Comparison of ENCODE assay signal across 19 cellular contexts in genomic region chr1:108149796-108150467, GRCh38. TPM values are rescaled to one million over a fixed set of nuclear protein-coding genes. Genes with fewer than 3 reads are reported as not detected.
DNase-seq lines count a peak whose midpoint lies in the region; ATAC-seq and TF ChIP-seq lines count a peak whose summit lies in the region.
"Had no signal": no experiment of that assay in that cellular context is flagged by ENCODE, and none has a peak within 500 bp of the region (broad histone marks: within the 10 kb centered on the region; RNA-seq: fewer than 3 reads in every experiment).

No MANE protein-coding gene starts in this region.

- peaks cover 3% of the 10 kb centered on the region; the same call in 1 of the 2 replicates for H3K79me2 ChIP-seq in SK-N-SH (ENCODE audit: insufficient read depth)

- H3K9ac ChIP-seq in SK-N-SH (no peak overlapping the region), mesenchymal stem cell (ENCODE audit: low read length) (no peak overlapping the region)

- H4K20me1 ChIP-seq in SK-N-SH (ENCODE audit: insufficient read depth), result no peaks in the 10 kb centered on the region; the same call in 1 of the 2 replicates

- peaks cover 16% of the 10 kb centered on the region for H3K79me1 ChIP-seq in mesenchymal stem cell (replicated peaks; ENCODE audit: low read length, poor library complexity, severe bottlenecking)

- H2BK15ac ChIP-seq in mesenchymal stem cell (ENCODE audit: low read depth, poor library complexity, severe bottlenecking), result no peak overlapping the region

- H3K9me3 ChIP-seq in SK-N-SH, result no peaks in the 10 kb centered on the region
- H3K9me3 ChIP-seq in mesenchymal stem cell (ENCODE audit: control insufficient read depth, low read length), result peaks cover 5% of the 10 kb centered on the region
- H3K9me3 ChIP-seq: A549 had no signal

- H3K27me3 ChIP-seq in SK-N-SH (ENCODE audit: insufficient read depth), result no peaks in the 10 kb centered on the region
- H3K27me3 ChIP-seq in mesenchymal stem cell (ENCODE audit: control insufficient read depth in 1 of 2, insufficient read depth in 1 of 2, low read length in 2 of 2), result no peaks in the 10 kb centered on the region
- H3K27me3 ChIP-seq: SJCRH30 had no signal

- TF ChIP-seq CTCF in SK-N-SH (IDR thresholded peaks at IDR 0.05), result no peak

- H4K91ac ChIP-seq in mesenchymal stem cell (ENCODE audit: low read length), result no peak overlapping the region

- peak overlapping the region; percentile 35 for H2BK5ac ChIP-seq in mesenchymal stem cell (ENCODE audit: low read depth, low read length, poor library complexity, severe bottlenecking)

- H3K27ac ChIP-seq in SK-N-SH (ENCODE audit: low read depth in 2 of 2, low read length in 1 of 2) (peak overlapping the region in 1 of 2 experiments; percentile 47; a peak in 2 of 4 replicates), mesenchymal stem cell (ENCODE audit: low read length, poor library complexity, severe bottlenecking) (peak overlapping the region; percentile 84)
- H3K27ac ChIP-seq: A549, HL-60, SJCRH30 had no signal

- peaks cover 53% of the 10 kb centered on the region for H3K36me3 Mint-ChIP-seq in activated naive CD8-positive, alpha-beta T cell treated with anti-CD3 and anti-CD28 coated beads, Interleukin-2, amount 50 U/mL, for 24 hours (ENCODE audit: low read depth)

- H3K9me2 ChIP-seq in SK-N-SH, result no peaks in the 10 kb centered on the region

- TF ChIP-seq EP300 in SK-N-SH (IDR thresholded peaks at IDR 0.05; ENCODE audit: borderline replicate concordance in 1 of 2, low read depth in 1 of 2, low read length in 1 of 2), result no peak

- no peak overlapping the region for H3K23ac ChIP-seq in mesenchymal stem cell (ENCODE audit: low read length in 2 of 2)

- H3K4me3 ChIP-seq in SK-N-SH (ENCODE audit: low read depth in 2 of 2, low read length in 1 of 2) (no peak overlapping the region), mesenchymal stem cell (ENCODE audit: insufficient read depth in 1 of 2, low read depth in 1 of 2, low read length in 2 of 2) (no peak overlapping the region)
- H3K4me3 ChIP-seq: A549, K562, SJCRH30 had no signal

- no peak overlapping the region for H4K8ac ChIP-seq in mesenchymal stem cell (ENCODE audit: low read length)

- peaks cover 6% of the 10 kb centered on the region for H3F3A ChIP-seq in SK-N-SH (replicated peaks; ENCODE audit: insufficient read depth)

- no peaks in the 10 kb centered on the region for H3K9me3 Mint-ChIP-seq in activated naive CD8-positive, alpha-beta T cell treated with anti-CD3 and anti-CD28 coated beads, Interleukin-2, amount 50 U/mL, for 24 hours

- TF ChIP-seq RAD21 in SK-N-SH (IDR thresholded peaks at IDR 0.05; ENCODE audit: low read length), result no peak

- H3K36me3 ChIP-seq in SK-N-SH (replicated peaks in 1 of 2; ENCODE audit: control insufficient read depth in 1 of 2, insufficient read depth in 2 of 2, low read length in 1 of 2) (peaks cover 40 to 63% of the 10 kb centered on the region in 2 experiments), mesenchymal stem cell (ENCODE audit: control insufficient read depth in 1 of 2, insufficient read depth in 2 of 2, low read depth in 1 of 2, low read length in 2 of 2) (peaks cover 14 to 93% of the 10 kb centered on the region in 2 experiments)

- no peak overlapping the region for H2BK120ac ChIP-seq in mesenchymal stem cell (ENCODE audit: low read depth, low read length)

- peak overlapping the region; percentile 82 for H2AK5ac ChIP-seq in mesenchymal stem cell (ENCODE audit: low read length, severe bottlenecking)

- H2AFZ ChIP-seq in SK-N-SH (ENCODE audit: low read depth) (no peak overlapping the region), mesenchymal stem cell (ENCODE audit: low read depth, low read length) (no peak overlapping the region)

- H3K14ac ChIP-seq in mesenchymal stem cell (ENCODE audit: low read length in 2 of 2), result peak overlapping the region in 1 of 2 experiments; percentile 28

- no peak overlapping the region for H2BK12ac ChIP-seq in mesenchymal stem cell (ENCODE audit: low read length in 2 of 2)

- H3K4me1 Mint-ChIP-seq in activated naive CD8-positive, alpha-beta T cell treated with anti-CD3 and anti-CD28 coated beads, Interleukin-2, amount 50 U/mL, for 24 hours, result no peaks in the 10 kb centered on the region
- H3K4me1 Mint-ChIP-seq: B cell had no signal

- no peaks in the 10 kb centered on the region for H3K27me3 Mint-ChIP-seq in activated naive CD8-positive, alpha-beta T cell treated with anti-CD3 and anti-CD28 coated beads, Interleukin-2, amount 50 U/mL, for 24 hours
- H3K27me3 Mint-ChIP-seq: B cell had no signal

- POLR2A ChIA-PET in SK-N-SH (lab: Yijun Ruan, JAX), result no interaction called here

- H3K4me1 ChIP-seq in SK-N-SH (ENCODE audit: control insufficient read depth in 1 of 2, insufficient read depth in 2 of 2, low read depth in 1 of 2, low read length in 1 of 2) (no peaks in the 10 kb centered on the region; a peak in 1 of 4 replicates), mesenchymal stem cell (ENCODE audit: control insufficient read depth, insufficient read depth, low read depth, low read length) (peaks cover 8% of the 10 kb centered on the region)
- H3K4me1 ChIP-seq: A549, SJCRH30 had no signal

- H3K4me2 ChIP-seq in SK-N-SH (no peak overlapping the region), mesenchymal stem cell (ENCODE audit: low read length, poor library complexity, severe bottlenecking) (no peak overlapping the region)
- H3K4me2 ChIP-seq: A549 had no signal

- H3K18ac ChIP-seq in mesenchymal stem cell (ENCODE audit: low read depth in 1 of 2, low read length in 2 of 2), result no peak overlapping the region

- CTCF ChIA-PET in SK-N-SH (lab: Yijun Ruan, JAX), result no interaction called here

- no peak overlapping the region for H3K27ac Mint-ChIP-seq in activated naive CD8-positive, alpha-beta T cell treated with anti-CD3 and anti-CD28 coated beads, Interleukin-2, amount 50 U/mL, for 24 hours
- H3K27ac Mint-ChIP-seq: B cell had no signal

- no peak for ATAC-seq in GM21786 (IDR thresholded peaks at IDR 0.05; ENCODE audit: unreplicated experiment)
- ATAC-seq in GM19467 (IDR thresholded peaks at IDR 0.05; ENCODE audit: unreplicated experiment), result no peak
- no peak for ATAC-seq in activated naive CD8-positive, alpha-beta T cell treated with anti-CD3 and anti-CD28 coated beads, Interleukin-2, amount 50 U/mL, for 24 hours
- ATAC-seq: A549, HCT116, K562 had no signal

- 63% methylated on average over 3 of the region's 3 CpGs for WGBS in SK-N-SH (ENCODE audit: low lambda C conversion rate)
- no CpG with 5 or more reads among the region's 3 CpGs for WGBS in mesenchymal stem cell

- no peak overlapping the region for H3K4me3 Mint-ChIP-seq in activated naive CD8-positive, alpha-beta T cell treated with anti-CD3 and anti-CD28 coated beads, Interleukin-2, amount 50 U/mL, for 24 hours
- H3K4me3 Mint-ChIP-seq: B cell had no signal

- no peak overlapping the region for H3K4ac ChIP-seq in mesenchymal stem cell (ENCODE audit: low read depth in 1 of 2, low read length in 2 of 2)

- DNase-seq in AG20443 (ENCODE audit: low spot score), result peak; percentile 34
- DNase-seq in SK-N-SH, result no peak
- DNase-seq in dedifferentiated amniotic fluid mesenchymal stem cell (ENCODE audit: extremely low spot score), result peak; percentile 61
- no peak for DNase-seq in mesenchymal stem cell
- no peak for DNase-seq in activated naive CD8-positive, alpha-beta T cell treated with anti-CD3 and anti-CD28 coated beads, Interleukin-2, amount 50 U/mL, for 24 hours
- DNase-seq in NCI-H524 (lab: John Stamatoyannopoulos, UW), result no peak
- DNase-seq: NCI-H146, NCI-H2081 treated with DMSO at 0.1 percent for 48 hours, NCI-H2227 treated with DMSO at 0.1 percent for 48 hours, NCI-H526 treated with DMSO at 0.1 percent for 48 hours, RPMI8226, SJCRH30 had no signal

TF ChIP-seq in SK-N-SH, 30 proteins besides CTCF, POLR2A, EP300 and RAD21 (continues in another document):
- no peak for TF ChIP-seq ZBTB33 (IDR thresholded peaks at IDR 0.05; ENCODE audit: borderline replicate concordance, low read depth)
- TF ChIP-seq USF2 (IDR thresholded peaks at IDR 0.05; ENCODE audit: borderline replicate concordance, low read depth, low read length), result no peak
- TF ChIP-seq NRF1 (IDR thresholded peaks at IDR 0.05; ENCODE audit: low read depth, low read length), result no peak
- TF ChIP-seq RXRA (IDR thresholded peaks at IDR 0.05; ENCODE audit: borderline replicate concordance, low read depth), result no peak
- TF ChIP-seq TEAD4 (IDR thresholded peaks at IDR 0.05; ENCODE audit: borderline replicate concordance, insufficient read depth), result no peak
- no peak for TF ChIP-seq RFX5 (IDR thresholded peaks at IDR 0.05; ENCODE audit: low read length)
- TF ChIP-seq FOSL2 (IDR thresholded peaks at IDR 0.05; ENCODE audit: borderline replicate concordance, low read depth), result no peak
- no peak for TF ChIP-seq SMC3 (IDR thresholded peaks at IDR 0.05; ENCODE audit: low read depth, low read length)
- TF ChIP-seq MAX (IDR thresholded peaks at IDR 0.05; ENCODE audit: low read depth), result no peak

RNA-seq across cellular contexts. Expression of gene SLC25A24, which starts 50.2 kb away (rescaled TPM):
- 11.3 and 14.9 TPM in 2 replicates for polyA plus RNA-seq in SK-N-SH (2012; rRNA removed)
- polyA plus RNA-seq in SK-N-SH (2012; cell fraction: cytosol; rRNA removed), result 18.0 and 21.1 TPM in 2 replicates
- polyA plus RNA-seq in SK-N-SH (2012; cell fraction: nucleus; rRNA removed), result 5.6 and 11.6 TPM in 2 replicates
- 47.0 TPM for polyA plus RNA-seq in mesenchymal stem cell (2013, experiment 1 of 2)
- polyA plus RNA-seq in mesenchymal stem cell (2013, experiment 2 of 2), result 50.5 TPM

Comparison
In these comparisons a context has a peak if more than half of its experiments do, and no peak if none do; other contexts are left out.
1. DNase-seq: peak in AG20443 (single experiment) and dedifferentiated amniotic fluid mesenchymal stem cell (single experiment); none in SK-N-SH (single experiment), mesenchymal stem cell (single experiment), activated naive CD8-positive, alpha-beta T cell treated with anti-CD3 and anti-CD28 coated beads, Interleukin-2, amount 50 U/mL, for 24 hours (single experiment) and NCI-H524 (0 of 2).